16 cellular contexts compared by ENCODE assay signal in the genomic region with DNA sequence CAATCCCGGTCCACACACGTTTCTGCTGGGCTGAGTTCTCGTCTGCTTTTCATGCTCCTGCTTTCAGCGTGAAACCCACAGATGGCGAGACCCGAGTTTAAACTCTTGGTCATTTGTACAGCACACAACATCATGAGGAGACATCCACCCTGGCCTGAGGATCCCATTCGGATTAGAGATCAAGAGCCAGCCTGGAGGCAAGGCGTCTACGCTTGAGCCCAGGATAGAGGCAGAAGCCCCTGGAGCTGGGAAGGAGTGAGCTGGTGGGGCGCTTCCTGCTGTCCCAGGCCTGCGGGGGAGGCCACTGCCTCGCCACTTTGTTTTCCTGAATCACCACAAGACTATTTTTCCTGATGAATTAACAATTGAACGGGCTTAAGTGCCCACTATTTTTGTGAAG.
A peak's percentile ranks its signal among the peaks of the same experiment; 100 is the strongest.
DNase-seq lines count a peak whose midpoint lies in the region; ATAC-seq and TF ChIP-seq lines count a peak whose summit lies in the region.
"Had no signal": no experiment of that assay in that cellular context is flagged by ENCODE, and none has a peak within 500 bp of the region (broad histone marks: within the 10 kb centered on the region; RNA-seq: fewer than 3 reads in every experiment).

No MANE protein-coding gene starts in this region.

- H3K27me3 Mint-ChIP-seq in GM23338 (ENCODE audit: insufficient read depth, low read depth, poor library complexity) (peaks cover 13% of the 10 kb centered on the region), WTC11 (ENCODE audit: low read depth) (no peaks in the 10 kb centered on the region; the same call in 1 of the 2 replicates)

- H3K9me3 ChIP-seq in neuronal stem cell (replicated peaks in 1 of 2; ENCODE audit: control insufficient read depth in 2 of 2, insufficient read depth in 1 of 2, low read depth in 1 of 2, low read length in 2 of 2) (no peaks in the 10 kb centered on the region), spleen (no peaks in the 10 kb centered on the region), PC-3 (ENCODE audit: low read length) (no peaks in the 10 kb centered on the region), WERI-Rb-1 (ENCODE audit: severe bottlenecking) (no peaks in the 10 kb centered on the region)
- H3K9me3 ChIP-seq: BLaER1 treated with 17β-estradiol and CSF1 and Interleukin-3, amounts not matched to agents 10 nM and 100 nM had no signal

- H3K14ac ChIP-seq in neuronal stem cell (ENCODE audit: low read length) = no peak overlapping the region

- no peaks in the 10 kb centered on the region for H3K36me3 Mint-ChIP-seq in GM23338 (ENCODE audit: low read depth)
- H3K36me3 Mint-ChIP-seq in WTC11 = no peaks in the 10 kb centered on the region
- H3K36me3 Mint-ChIP-seq: CD8-positive, alpha-beta T cell had no signal

- H4K20me1 ChIP-seq in GM23338 (replicated peaks; ENCODE audit: insufficient read depth) = no peaks in the 10 kb centered on the region
- H4K20me1 ChIP-seq in PC-3 (ENCODE audit: low read length) = no peaks in the 10 kb centered on the region
- H4K20me1 ChIP-seq: BLaER1 treated with 17β-estradiol and CSF1 and Interleukin-3, amounts not matched to agents 10 nM and 100 nM had no signal

- DNase-seq in GM23338 (ENCODE audit: low spot score) (peak; percentile 45), WTC11 (ENCODE audit: low spot score) (no peak), neuronal stem cell (ENCODE audit: low spot score) (no peak), spleen (peak; percentile 28), PC-3 (no peak), WERI-Rb-1 (no peak)
- DNase-seq: Calu3; CD8-positive, alpha-beta T cell; DMS79 treated with DMSO at 0.1 percent for 48 hours; HCEC 1CT; IMR-90 had no signal

- H3K9me2 ChIP-seq in GM23338 (ENCODE audit: insufficient read depth) (peaks cover 3% of the 10 kb centered on the region; the same call in 1 of the 2 replicates), PC-3 (replicated peaks; ENCODE audit: low read length) (no peaks in the 10 kb centered on the region)

- intact Hi-C loops in spleen (cut with DNase I; ENCODE audit: low total_unique reads) = no loop called here
- intact Hi-C loops in PC-3 (cut with micrococcal nuclease) = no loop called here

- H3K4me3 Mint-ChIP-seq in GM23338 = 0 out of 3 replicates have a peak overlapping the region, but pooled peaks have one; percentile 16
- 0 out of 2 replicates have a peak overlapping the region, but pooled peaks have one; percentile 1 for H3K4me3 Mint-ChIP-seq in WTC11
- H3K4me3 Mint-ChIP-seq: B cell; CD8-positive, alpha-beta T cell had no signal

- H3K4me1 ChIP-seq in GM23338 (ENCODE audit: insufficient read depth) (peaks cover 22% of the 10 kb centered on the region), neuronal stem cell (ENCODE audit: control insufficient read depth in 2 of 2, insufficient read depth in 1 of 2, low read depth in 1 of 2, low read length in 2 of 2) (peaks cover 0 to 3% of the 10 kb centered on the region in 2 donors), spleen (no peaks in the 10 kb centered on the region), PC-3 (ENCODE audit: insufficient read depth, low read length) (no peaks in the 10 kb centered on the region)

- H3K79me1 ChIP-seq in neuronal stem cell (ENCODE audit: low read depth, low read length) = no peaks in the 10 kb centered on the region

- no peaks in the 10 kb centered on the region; the same call in 2 of the 3 replicates for H3K9me3 Mint-ChIP-seq in GM23338
- H3K9me3 Mint-ChIP-seq in WTC11 = peaks cover 3% of the 10 kb centered on the region; the same call in 1 of the 2 replicates
- H3K9me3 Mint-ChIP-seq: CD8-positive, alpha-beta T cell had no signal

- H3K23ac ChIP-seq in neuronal stem cell (ENCODE audit: low read depth, low read length, poor library complexity) = no peak overlapping the region

- POLR2A ChIA-PET in WTC11 (lab: Charles Lee) = no interaction called here
- POLR2A ChIA-PET in PC-3 (lab: Charles Lee; ENCODE audit: unreplicated experiment) = no interaction called here

- H3K4me2 ChIP-seq in GM23338 (peak overlapping the region; percentile 73), neuronal stem cell (ENCODE audit: insufficient read depth, low read length, poor library complexity, severe bottlenecking) (no peak overlapping the region), PC-3 (ENCODE audit: low read length) (no peak overlapping the region)
- H3K4me2 ChIP-seq: BLaER1 treated with 17β-estradiol and CSF1 and Interleukin-3, amounts not matched to agents 10 nM and 100 nM had no signal

- H2AFZ ChIP-seq in GM23338 = 0 out of 2 replicates have a peak overlapping the region, but pooled peaks have one; percentile 56
- H2AFZ ChIP-seq in neuronal stem cell (ENCODE audit: low read length) = peak overlapping the region; percentile 72
- H2AFZ ChIP-seq in PC-3 (ENCODE audit: low read length) = no peak overlapping the region

- WGBS in neuronal stem cell (ENCODE audit: extremely low coverage in 2 of 2, insufficient read length in 2 of 2, insufficient replicate concordance in 1 of 2), 2 donors = no CpG with 5 or more reads among the region's 13 CpGs
- WGBS in spleen, 5 donors = 43 to 70% (median 45%) methylated on average over 13 of the region's 13 CpGs

- H3K18ac ChIP-seq in neuronal stem cell (ENCODE audit: low read length) = no peak overlapping the region

- TF ChIP-seq CTCF in GM23338 (conservative IDR thresholded peaks at IDR 0.05; ENCODE audit: low read depth in 2 of 2) (no peak), WTC11 (IDR thresholded peaks at IDR 0.05) (no peak), spleen (IDR thresholded peaks at IDR 0.05 in 8 of 11, conservative IDR thresholded peaks at IDR 0.05 in 3 of 11) (no peak), PC-3 (conservative IDR thresholded peaks at IDR 0.05; ENCODE audit: low read depth, low read length) (no peak), WERI-Rb-1 (IDR thresholded peaks at IDR 0.05; ENCODE audit: low read depth, low read length) (no peak)

- BruUV-seq in PC-3 (replicated peaks; lab: Mats Ljungman, UMichigan) = no TSS peak

- no peak overlapping the region for H2BK120ac ChIP-seq in neuronal stem cell (ENCODE audit: low read depth, low read length)

- 0 out of 2 replicates have a peak, but pooled peaks cover 5% of the 10 kb centered on the region for H3F3A ChIP-seq in GM23338 (replicated peaks; ENCODE audit: low read depth)
- no peaks in the 10 kb centered on the region for H3F3A ChIP-seq in PC-3 (ENCODE audit: low read length, unreplicated experiment)

- no peak overlapping the region for H2BK12ac ChIP-seq in neuronal stem cell (ENCODE audit: low read length)

- H3K4me1 Mint-ChIP-seq in GM23338 (peaks cover 26% of the 10 kb centered on the region), WTC11 (peaks cover 24% of the 10 kb centered on the region)
- H3K4me1 Mint-ChIP-seq: B cell had no signal

- no peak overlapping the region for H2BK15ac ChIP-seq in neuronal stem cell (ENCODE audit: low read length)

- no peak overlapping the region for H4K91ac ChIP-seq in neuronal stem cell (ENCODE audit: low read depth, low read length, poor library complexity)

- 0 out of 2 replicates have a peak overlapping the region, but pooled peaks have one; percentile 29 for H3K4me3 ChIP-seq in GM23338
- H3K4me3 ChIP-seq in neuronal stem cell (ENCODE audit: low read length in 2 of 2) = no peak overlapping the region
- no peak overlapping the region for H3K4me3 ChIP-seq in spleen
- no peak overlapping the region for H3K4me3 ChIP-seq in PC-3 (ENCODE audit: low read length)
- H3K4me3 ChIP-seq in WERI-Rb-1 (ENCODE audit: low read depth, low read length) = no peak overlapping the region
- H3K4me3 ChIP-seq: BLaER1 treated with 17β-estradiol and CSF1 and Interleukin-3, amounts not matched to agents 10 nM and 100 nM; K562 had no signal

- H3K9ac ChIP-seq in neuronal stem cell (ENCODE audit: low read depth, low read length, poor library complexity) (no peak overlapping the region), PC-3 (ENCODE audit: low read length) (no peak overlapping the region)
- H3K9ac ChIP-seq: BLaER1 treated with 17β-estradiol and CSF1 and Interleukin-3, amounts not matched to agents 10 nM and 100 nM had no signal

- TF ChIP-seq POLR2A in spleen (IDR thresholded peaks at IDR 0.05) = no peak

- CTCF ChIA-PET in WTC11 (lab: Charles Lee) (interaction anchor here (0.6 kb wide), 1 partner anchor 554 kb away, joined by 3 read pairs; no protein-coding TSS in a partner anchor), PC-3 (lab: Charles Lee) (no interaction called here)

- ATAC-seq in GM23338 (peak; percentile 81), WTC11 (peak; percentile 66), GM19467 (IDR thresholded peaks at IDR 0.05; ENCODE audit: unreplicated experiment) (no peak), PC-3 (no peak), GM21360 (IDR thresholded peaks at IDR 0.05; ENCODE audit: unreplicated experiment) (no peak)
- ATAC-seq: CD8-positive, alpha-beta T cell; K562 had no signal

- H3K4ac ChIP-seq in neuronal stem cell (ENCODE audit: low read length) = no peak overlapping the region

- no peaks in the 10 kb centered on the region for H3K79me2 ChIP-seq in GM23338 (replicated peaks; ENCODE audit: insufficient read depth)
- H3K79me2 ChIP-seq in PC-3 (ENCODE audit: low read length) = no peaks in the 10 kb centered on the region

- no peak overlapping the region for H2BK5ac ChIP-seq in neuronal stem cell (ENCODE audit: low read length)

- no peaks in the 10 kb centered on the region for H3K27me3 ChIP-seq in GM23338 (ENCODE audit: insufficient read depth)
- H3K27me3 ChIP-seq in neuronal stem cell (ENCODE audit: control insufficient read depth in 3 of 3, insufficient read depth in 3 of 3, low read depth in 1 of 3, low read length in 3 of 3) = no peaks in the 10 kb centered on the region
- H3K27me3 ChIP-seq in spleen (replicated peaks in 1 of 7) = peaks cover 0 to 21% (median 0%) of the 10 kb centered on the region in 7 donors
- H3K27me3 ChIP-seq in PC-3 (ENCODE audit: low read length) = peaks cover 57% of the 10 kb centered on the region
- peaks cover 84% of the 10 kb centered on the region for H3K27me3 ChIP-seq in WERI-Rb-1 (ENCODE audit: insufficient read depth, low read depth, severe bottlenecking)
- H3K27me3 ChIP-seq: BLaER1 treated with 17β-estradiol and CSF1 and Interleukin-3, amounts not matched to agents 10 nM and 100 nM had no signal

- no peak overlapping the region for H4K8ac ChIP-seq in neuronal stem cell (ENCODE audit: low read depth, low read length)

- no peak overlapping the region for H3K27ac Mint-ChIP-seq in GM23338
- peak overlapping the region; percentile 58; the same call in 1 of the 2 replicates for H3K27ac Mint-ChIP-seq in WTC11
- H3K27ac Mint-ChIP-seq: B cell; CD8-positive, alpha-beta T cell had no signal

- H3K36me3 ChIP-seq in GM23338 (ENCODE audit: insufficient read depth) = no peaks in the 10 kb centered on the region
- H3K36me3 ChIP-seq in neuronal stem cell (replicated peaks in 1 of 2; ENCODE audit: control insufficient read depth in 2 of 2, insufficient read depth in 2 of 2, low read length in 2 of 2) = no peaks in the 10 kb centered on the region
- no peaks in the 10 kb centered on the region for H3K36me3 ChIP-seq in spleen
- no peaks in the 10 kb centered on the region for H3K36me3 ChIP-seq in PC-3 (ENCODE audit: low read depth, low read length)
- no peaks in the 10 kb centered on the region for H3K36me3 ChIP-seq in WERI-Rb-1
- H3K36me3 ChIP-seq: BLaER1 treated with 17β-estradiol and CSF1 and Interleukin-3, amounts not matched to agents 10 nM and 100 nM had no signal

- no peak overlapping the region for H2AK5ac ChIP-seq in neuronal stem cell (ENCODE audit: low read depth, low read length)

- H3K27ac ChIP-seq in GM23338 (ENCODE audit: low read depth) (0 out of 2 replicates have a peak overlapping the region, but pooled peaks have one; percentile 45), neuronal stem cell (replicated peaks; ENCODE audit: low read length) (no peak overlapping the region), spleen (no peak overlapping the region), PC-3 (ENCODE audit: low read length) (no peak overlapping the region), WERI-Rb-1 (no peak overlapping the region)
- H3K27ac ChIP-seq: BLaER1 treated with 17β-estradiol and CSF1 and Interleukin-3, amounts not matched to agents 10 nM and 100 nM had no signal

Comparison
In these comparisons a context has a peak if more than half of its experiments do, and no peak if none do; other contexts are left out.
1. ATAC-seq: peak in GM23338 (single experiment) and WTC11 (single experiment); none in GM19467 (single experiment), PC-3 (single experiment) and GM21360 (single experiment).
2. DNase-seq: peak in GM23338 (single experiment) and spleen (single experiment); none in WTC11 (single experiment), neuronal stem cell (single experiment), PC-3 (single experiment) and WERI-Rb-1 (single experiment).